ENCODE assay signal across 1 cellular context in the genomic region with DNA sequence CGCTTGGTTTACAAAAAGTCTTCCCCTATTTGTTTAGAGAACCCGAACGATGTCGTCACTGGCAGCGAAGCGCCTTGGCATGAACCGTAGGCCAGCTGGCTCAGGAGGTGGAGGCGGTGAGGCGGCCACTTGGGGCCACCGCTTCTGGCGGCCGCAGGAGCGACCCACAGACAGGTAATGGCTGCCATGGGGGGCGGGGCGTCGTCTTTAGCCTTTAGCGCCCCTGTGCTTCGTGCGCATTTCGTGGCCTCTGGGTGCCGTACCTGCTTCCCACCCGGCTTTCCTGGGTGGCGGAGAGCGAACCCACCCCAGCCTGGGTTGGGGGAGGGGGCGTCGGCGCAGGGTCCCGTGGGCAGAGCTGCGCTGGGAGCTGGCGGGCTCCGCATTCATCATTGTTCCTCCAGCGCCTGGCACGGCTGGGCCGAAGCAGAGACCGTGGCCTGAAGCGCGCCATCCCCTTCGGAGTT.
TF ChIP-seq lines count a peak whose summit lies in the region.

No MANE protein-coding gene starts in this region.

TF ChIP-seq in HepG2, 621 proteins besides CTCF, POLR2A, EP300 and RAD21 (continues in another document):
- no peak for TF ChIP-seq ZNF83 (CRISPR knock-in tag; IDR thresholded peaks at IDR 0.05; ENCODE audit: borderline replicate concordance)
- TF ChIP-seq ADNP (CRISPR knock-in tag; IDR thresholded peaks at IDR 0.05), result no peak
- no peak for TF ChIP-seq TMF1 (CRISPR knock-in tag; IDR thresholded peaks at IDR 0.05; ENCODE audit: low read depth)
- TF ChIP-seq FOXP1 (IDR thresholded peaks at IDR 0.05), result no peak
- TF ChIP-seq FOXP1 (CRISPR knock-in tag; IDR thresholded peaks at IDR 0.05), result no peak
- no peak for TF ChIP-seq SMAD1 (CRISPR knock-in tag; IDR thresholded peaks at IDR 0.05; ENCODE audit: borderline replicate concordance, low read depth)
- TF ChIP-seq TBX3 (IDR thresholded peaks at IDR 0.05; ENCODE audit: borderline replicate concordance), result no peak
- TF ChIP-seq IRF2 (CRISPR knock-in tag; IDR thresholded peaks at IDR 0.05), result no peak
- TF ChIP-seq ISL2 (CRISPR knock-in tag; IDR thresholded peaks at IDR 0.05), result no peak
- TF ChIP-seq, protein P1, sequence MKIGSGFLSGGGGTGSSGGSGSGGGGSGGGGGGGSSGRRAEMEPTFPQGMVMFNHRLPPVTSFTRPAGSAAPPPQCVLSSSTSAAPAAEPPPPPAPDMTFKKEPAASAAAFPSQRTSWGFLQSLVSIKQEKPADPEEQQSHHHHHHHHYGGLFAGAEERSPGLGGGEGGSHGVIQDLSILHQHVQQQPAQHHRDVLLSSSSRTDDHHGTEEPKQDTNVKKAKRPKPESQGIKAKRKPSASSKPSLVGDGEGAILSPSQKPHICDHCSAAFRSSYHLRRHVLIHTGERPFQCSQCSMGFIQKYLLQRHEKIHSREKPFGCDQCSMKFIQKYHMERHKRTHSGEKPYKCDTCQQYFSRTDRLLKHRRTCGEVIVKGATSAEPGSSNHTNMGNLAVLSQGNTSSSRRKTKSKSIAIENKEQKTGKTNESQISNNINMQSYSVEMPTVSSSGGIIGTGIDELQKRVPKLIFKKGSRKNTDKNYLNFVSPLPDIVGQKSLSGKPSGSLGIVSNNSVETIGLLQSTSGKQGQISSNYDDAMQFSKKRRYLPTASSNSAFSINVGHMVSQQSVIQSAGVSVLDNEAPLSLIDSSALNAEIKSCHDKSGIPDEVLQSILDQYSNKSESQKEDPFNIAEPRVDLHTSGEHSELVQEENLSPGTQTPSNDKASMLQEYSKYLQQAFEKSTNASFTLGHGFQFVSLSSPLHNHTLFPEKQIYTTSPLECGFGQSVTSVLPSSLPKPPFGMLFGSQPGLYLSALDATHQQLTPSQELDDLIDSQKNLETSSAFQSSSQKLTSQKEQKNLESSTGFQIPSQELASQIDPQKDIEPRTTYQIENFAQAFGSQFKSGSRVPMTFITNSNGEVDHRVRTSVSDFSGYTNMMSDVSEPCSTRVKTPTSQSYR (CRISPR knock-in tag; IDR thresholded peaks at IDR 0.05; ENCODE audit: borderline replicate concordance), result peak; percentile 56; the same call in 1 of the 2 replicates
- TF ChIP-seq FOXA1 (IDR thresholded peaks at IDR 0.05), result no peak
- TF ChIP-seq FOXA1 (CRISPR knock-in tag; IDR thresholded peaks at IDR 0.05), result no peak
- TF ChIP-seq ZNF672 (CRISPR knock-in tag; IDR thresholded peaks at IDR 0.05), result no peak
- TF ChIP-seq, protein P2, sequence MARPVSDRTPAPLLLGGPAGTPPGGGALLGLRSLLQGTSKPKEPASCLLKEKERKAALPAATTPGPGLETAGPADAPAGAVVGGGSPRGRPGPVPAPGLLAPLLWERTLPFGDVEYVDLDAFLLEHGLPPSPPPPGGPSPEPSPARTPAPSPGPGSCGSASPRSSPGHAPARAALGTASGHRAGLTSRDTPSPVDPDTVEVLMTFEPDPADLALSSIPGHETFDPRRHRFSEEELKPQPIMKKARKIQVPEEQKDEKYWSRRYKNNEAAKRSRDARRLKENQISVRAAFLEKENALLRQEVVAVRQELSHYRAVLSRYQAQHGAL (CRISPR knock-in tag; IDR thresholded peaks at IDR 0.05; ENCODE audit: not compliant biosample characterization), result no peak
- TF ChIP-seq ZNF143 (CRISPR knock-in tag; IDR thresholded peaks at IDR 0.05), result no peak
- TF ChIP-seq, protein P3, sequence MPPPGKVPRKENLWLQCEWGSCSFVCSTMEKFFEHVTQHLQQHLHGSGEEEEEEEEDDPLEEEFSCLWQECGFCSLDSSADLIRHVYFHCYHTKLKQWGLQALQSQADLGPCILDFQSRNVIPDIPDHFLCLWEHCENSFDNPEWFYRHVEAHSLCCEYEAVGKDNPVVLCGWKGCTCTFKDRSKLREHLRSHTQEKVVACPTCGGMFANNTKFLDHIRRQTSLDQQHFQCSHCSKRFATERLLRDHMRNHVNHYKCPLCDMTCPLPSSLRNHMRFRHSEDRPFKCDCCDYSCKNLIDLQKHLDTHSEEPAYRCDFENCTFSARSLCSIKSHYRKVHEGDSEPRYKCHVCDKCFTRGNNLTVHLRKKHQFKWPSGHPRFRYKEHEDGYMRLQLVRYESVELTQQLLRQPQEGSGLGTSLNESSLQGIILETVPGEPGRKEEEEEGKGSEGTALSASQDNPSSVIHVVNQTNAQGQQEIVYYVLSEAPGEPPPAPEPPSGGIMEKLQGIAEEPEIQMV (CRISPR knock-in tag; IDR thresholded peaks at IDR 0.05; ENCODE audit: low read depth), result no peak
- peak; percentile 52; the same call in 1 of the 2 replicates for TF ChIP-seq HOXA3 (CRISPR knock-in tag; IDR thresholded peaks at IDR 0.05)
- TF ChIP-seq, protein P4, sequence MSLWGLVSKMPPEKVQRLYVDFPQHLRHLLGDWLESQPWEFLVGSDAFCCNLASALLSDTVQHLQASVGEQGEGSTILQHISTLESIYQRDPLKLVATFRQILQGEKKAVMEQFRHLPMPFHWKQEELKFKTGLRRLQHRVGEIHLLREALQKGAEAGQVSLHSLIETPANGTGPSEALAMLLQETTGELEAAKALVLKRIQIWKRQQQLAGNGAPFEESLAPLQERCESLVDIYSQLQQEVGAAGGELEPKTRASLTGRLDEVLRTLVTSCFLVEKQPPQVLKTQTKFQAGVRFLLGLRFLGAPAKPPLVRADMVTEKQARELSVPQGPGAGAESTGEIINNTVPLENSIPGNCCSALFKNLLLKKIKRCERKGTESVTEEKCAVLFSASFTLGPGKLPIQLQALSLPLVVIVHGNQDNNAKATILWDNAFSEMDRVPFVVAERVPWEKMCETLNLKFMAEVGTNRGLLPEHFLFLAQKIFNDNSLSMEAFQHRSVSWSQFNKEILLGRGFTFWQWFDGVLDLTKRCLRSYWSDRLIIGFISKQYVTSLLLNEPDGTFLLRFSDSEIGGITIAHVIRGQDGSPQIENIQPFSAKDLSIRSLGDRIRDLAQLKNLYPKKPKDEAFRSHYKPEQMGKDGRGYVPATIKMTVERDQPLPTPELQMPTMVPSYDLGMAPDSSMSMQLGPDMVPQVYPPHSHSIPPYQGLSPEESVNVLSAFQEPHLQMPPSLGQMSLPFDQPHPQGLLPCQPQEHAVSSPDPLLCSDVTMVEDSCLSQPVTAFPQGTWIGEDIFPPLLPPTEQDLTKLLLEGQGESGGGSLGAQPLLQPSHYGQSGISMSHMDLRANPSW (CRISPR knock-in tag; IDR thresholded peaks at IDR 0.05; ENCODE audit: borderline replicate concordance), result no peak
- TF ChIP-seq, protein P5, sequence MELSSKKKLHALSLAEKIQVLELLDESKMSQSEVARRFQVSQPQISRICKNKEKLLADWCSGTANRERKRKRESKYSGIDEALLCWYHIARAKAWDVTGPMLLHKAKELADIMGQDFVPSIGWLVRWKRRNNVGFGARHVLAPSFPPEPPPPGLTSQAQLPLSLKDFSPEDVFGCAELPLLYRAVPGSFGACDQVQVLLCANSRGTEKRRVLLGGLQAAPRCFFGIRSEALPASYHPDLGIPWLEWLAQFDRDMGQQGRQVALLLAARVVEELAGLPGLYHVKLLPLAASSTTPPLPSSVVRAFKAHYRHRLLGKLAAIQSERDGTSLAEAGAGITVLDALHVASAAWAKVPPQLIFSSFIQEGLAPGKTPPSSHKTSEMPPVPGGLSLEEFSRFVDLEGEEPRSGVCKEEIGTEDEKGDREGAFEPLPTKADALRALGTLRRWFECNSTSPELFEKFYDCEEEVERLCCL (CRISPR knock-in tag; IDR thresholded peaks at IDR 0.05; ENCODE audit: borderline replicate concordance), result no peak
- no peak for TF ChIP-seq POLR2AphosphoS2 (IDR thresholded peaks at IDR 0.05; ENCODE audit: low read depth, low read length)
- no peak for TF ChIP-seq NR2C2 (CRISPR knock-in tag; IDR thresholded peaks at IDR 0.05; ENCODE audit: borderline replicate concordance)
- 0 out of 2 replicates have a peak, but pooled peaks have one; percentile 24 for TF ChIP-seq HNRNPL (IDR thresholded peaks at IDR 0.05; ENCODE audit: low read depth, low read length)
- TF ChIP-seq ZNF382 (CRISPR knock-in tag; IDR thresholded peaks at IDR 0.05; ENCODE audit: borderline replicate concordance), result no peak
- TF ChIP-seq TBP (CRISPR knock-in tag; IDR thresholded peaks at IDR 0.05), result no peak
- TF ChIP-seq, protein P6, sequence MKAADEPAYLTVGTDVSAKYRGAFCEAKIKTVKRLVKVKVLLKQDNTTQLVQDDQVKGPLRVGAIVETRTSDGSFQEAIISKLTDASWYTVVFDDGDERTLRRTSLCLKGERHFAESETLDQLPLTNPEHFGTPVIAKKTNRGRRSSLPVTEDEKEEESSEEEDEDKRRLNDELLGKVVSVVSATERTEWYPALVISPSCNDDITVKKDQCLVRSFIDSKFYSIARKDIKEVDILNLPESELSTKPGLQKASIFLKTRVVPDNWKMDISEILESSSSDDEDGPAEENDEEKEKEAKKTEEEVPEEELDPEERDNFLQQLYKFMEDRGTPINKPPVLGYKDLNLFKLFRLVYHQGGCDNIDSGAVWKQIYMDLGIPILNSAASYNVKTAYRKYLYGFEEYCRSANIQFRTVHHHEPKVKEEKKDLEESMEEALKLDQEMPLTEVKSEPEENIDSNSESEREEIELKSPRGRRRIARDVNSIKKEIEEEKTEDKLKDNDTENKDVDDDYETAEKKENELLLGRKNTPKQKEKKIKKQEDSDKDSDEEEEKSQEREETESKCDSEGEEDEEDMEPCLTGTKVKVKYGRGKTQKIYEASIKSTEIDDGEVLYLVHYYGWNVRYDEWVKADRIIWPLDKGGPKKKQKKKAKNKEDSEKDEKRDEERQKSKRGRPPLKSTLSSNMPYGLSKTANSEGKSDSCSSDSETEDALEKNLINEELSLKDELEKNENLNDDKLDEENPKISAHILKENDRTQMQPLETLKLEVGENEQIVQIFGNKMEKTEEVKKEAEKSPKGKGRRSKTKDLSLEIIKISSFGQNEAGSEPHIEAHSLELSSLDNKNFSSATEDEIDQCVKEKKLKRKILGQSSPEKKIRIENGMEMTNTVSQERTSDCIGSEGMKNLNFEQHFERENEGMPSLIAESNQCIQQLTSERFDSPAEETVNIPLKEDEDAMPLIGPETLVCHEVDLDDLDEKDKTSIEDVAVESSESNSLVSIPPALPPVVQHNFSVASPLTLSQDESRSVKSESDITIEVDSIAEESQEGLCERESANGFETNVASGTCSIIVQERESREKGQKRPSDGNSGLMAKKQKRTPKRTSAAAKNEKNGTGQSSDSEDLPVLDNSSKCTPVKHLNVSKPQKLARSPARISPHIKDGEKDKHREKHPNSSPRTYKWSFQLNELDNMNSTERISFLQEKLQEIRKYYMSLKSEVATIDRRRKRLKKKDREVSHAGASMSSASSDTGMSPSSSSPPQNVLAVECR (CRISPR knock-in tag; IDR thresholded peaks at IDR 0.05; ENCODE audit: borderline replicate concordance), result peak; percentile 23; the same call in 1 of the 2 replicates
- TF ChIP-seq, protein P7, sequence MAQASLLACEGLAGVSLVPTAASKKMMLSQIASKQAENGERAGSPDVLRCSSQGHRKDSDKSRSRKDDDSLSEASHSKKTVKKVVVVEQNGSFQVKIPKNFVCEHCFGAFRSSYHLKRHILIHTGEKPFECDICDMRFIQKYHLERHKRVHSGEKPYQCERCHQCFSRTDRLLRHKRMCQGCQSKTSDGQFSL (CRISPR knock-in tag; IDR thresholded peaks at IDR 0.05), result no peak
- TF ChIP-seq ZNF776 (CRISPR knock-in tag; IDR thresholded peaks at IDR 0.05), result no peak
- no peak for TF ChIP-seq NFIC (IDR thresholded peaks at IDR 0.05; ENCODE audit: low read length)
- no peak for TF ChIP-seq GTF2F1 (IDR thresholded peaks at IDR 0.05; ENCODE audit: low read length)
- TF ChIP-seq PRMT3 (CRISPR knock-in tag; IDR thresholded peaks at IDR 0.05; ENCODE audit: borderline replicate concordance, low read depth), result no peak
- TF ChIP-seq YY1 (IDR thresholded peaks at IDR 0.05; ENCODE audit: insufficient read depth, insufficient replicate concordance, low read depth, low read length), result peak; percentile 77
- TF ChIP-seq SP5 (CRISPR knock-in tag; IDR thresholded peaks at IDR 0.05; ENCODE audit: borderline replicate concordance, low read depth), result no peak
- peak; percentile 10; the same call in 1 of the 2 replicates for TF ChIP-seq GABPB1 (CRISPR knock-in tag; IDR thresholded peaks at IDR 0.05)
- TF ChIP-seq ZNF337 (CRISPR knock-in tag; IDR thresholded peaks at IDR 0.05; ENCODE audit: borderline replicate concordance, low read depth), result no peak
- TF ChIP-seq MAZ (IDR thresholded peaks at IDR 0.05; ENCODE audit: borderline replicate concordance, low read depth, low read length), result no peak
- no peak for TF ChIP-seq MAZ (CRISPR knock-in tag; IDR thresholded peaks at IDR 0.05; ENCODE audit: low read depth)
- TF ChIP-seq, protein P8, sequence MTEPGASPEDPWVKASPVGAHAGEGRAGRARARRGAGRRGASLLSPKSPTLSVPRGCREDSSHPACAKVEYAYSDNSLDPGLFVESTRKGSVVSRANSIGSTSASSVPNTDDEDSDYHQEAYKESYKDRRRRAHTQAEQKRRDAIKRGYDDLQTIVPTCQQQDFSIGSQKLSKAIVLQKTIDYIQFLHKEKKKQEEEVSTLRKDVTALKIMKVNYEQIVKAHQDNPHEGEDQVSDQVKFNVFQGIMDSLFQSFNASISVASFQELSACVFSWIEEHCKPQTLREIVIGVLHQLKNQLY (CRISPR knock-in tag; IDR thresholded peaks at IDR 0.05), result no peak
- TF ChIP-seq, protein P9, sequence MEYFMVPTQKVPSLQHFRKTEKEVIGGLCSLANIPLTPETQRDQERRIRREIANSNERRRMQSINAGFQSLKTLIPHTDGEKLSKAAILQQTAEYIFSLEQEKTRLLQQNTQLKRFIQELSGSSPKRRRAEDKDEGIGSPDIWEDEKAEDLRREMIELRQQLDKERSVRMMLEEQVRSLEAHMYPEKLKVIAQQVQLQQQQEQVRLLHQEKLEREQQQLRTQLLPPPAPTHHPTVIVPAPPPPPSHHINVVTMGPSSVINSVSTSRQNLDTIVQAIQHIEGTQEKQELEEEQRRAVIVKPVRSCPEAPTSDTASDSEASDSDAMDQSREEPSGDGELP (IDR thresholded peaks at IDR 0.05; ENCODE audit: borderline replicate concordance, low read depth), result no peak
- no peak for TF ChIP-seq GPN1 (CRISPR knock-in tag; IDR thresholded peaks at IDR 0.05; ENCODE audit: borderline replicate concordance)
- TF ChIP-seq ZNF891 (CRISPR knock-in tag; IDR thresholded peaks at IDR 0.05), result no peak
- TF ChIP-seq KDM1A (CRISPR knock-in tag; IDR thresholded peaks at IDR 0.05), result no peak
- TF ChIP-seq, protein P10, sequence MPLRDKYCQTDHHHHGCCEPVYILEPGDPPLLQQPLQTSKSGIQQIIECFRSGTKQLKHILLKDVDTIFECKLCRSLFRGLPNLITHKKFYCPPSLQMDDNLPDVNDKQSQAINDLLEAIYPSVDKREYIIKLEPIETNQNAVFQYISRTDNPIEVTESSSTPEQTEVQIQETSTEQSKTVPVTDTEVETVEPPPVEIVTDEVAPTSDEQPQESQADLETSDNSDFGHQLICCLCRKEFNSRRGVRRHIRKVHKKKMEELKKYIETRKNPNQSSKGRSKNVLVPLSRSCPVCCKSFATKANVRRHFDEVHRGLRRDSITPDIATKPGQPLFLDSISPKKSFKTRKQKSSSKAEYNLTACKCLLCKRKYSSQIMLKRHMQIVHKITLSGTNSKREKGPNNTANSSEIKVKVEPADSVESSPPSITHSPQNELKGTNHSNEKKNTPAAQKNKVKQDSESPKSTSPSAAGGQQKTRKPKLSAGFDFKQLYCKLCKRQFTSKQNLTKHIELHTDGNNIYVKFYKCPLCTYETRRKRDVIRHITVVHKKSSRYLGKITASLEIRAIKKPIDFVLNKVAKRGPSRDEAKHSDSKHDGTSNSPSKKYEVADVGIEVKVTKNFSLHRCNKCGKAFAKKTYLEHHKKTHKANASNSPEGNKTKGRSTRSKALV (CRISPR knock-in tag; IDR thresholded peaks at IDR 0.05), result no peak
- TF ChIP-seq SALL2 (CRISPR knock-in tag; IDR thresholded peaks at IDR 0.05), result no peak
- TF ChIP-seq KAT8 (CRISPR knock-in tag; IDR thresholded peaks at IDR 0.05), result no peak
